Comparison of ENCODE assay signal across 1 cellular context in genomic region chr5:65062684-65063083, GRCh38.
TF ChIP-seq lines count a peak whose summit lies in the region.

No MANE protein-coding gene starts in this region.

TF ChIP-seq in GM23338, 12 proteins besides CTCF, POLR2A, EP300 and RAD21 (continued from another document):
- TF ChIP-seq, protein P1, sequence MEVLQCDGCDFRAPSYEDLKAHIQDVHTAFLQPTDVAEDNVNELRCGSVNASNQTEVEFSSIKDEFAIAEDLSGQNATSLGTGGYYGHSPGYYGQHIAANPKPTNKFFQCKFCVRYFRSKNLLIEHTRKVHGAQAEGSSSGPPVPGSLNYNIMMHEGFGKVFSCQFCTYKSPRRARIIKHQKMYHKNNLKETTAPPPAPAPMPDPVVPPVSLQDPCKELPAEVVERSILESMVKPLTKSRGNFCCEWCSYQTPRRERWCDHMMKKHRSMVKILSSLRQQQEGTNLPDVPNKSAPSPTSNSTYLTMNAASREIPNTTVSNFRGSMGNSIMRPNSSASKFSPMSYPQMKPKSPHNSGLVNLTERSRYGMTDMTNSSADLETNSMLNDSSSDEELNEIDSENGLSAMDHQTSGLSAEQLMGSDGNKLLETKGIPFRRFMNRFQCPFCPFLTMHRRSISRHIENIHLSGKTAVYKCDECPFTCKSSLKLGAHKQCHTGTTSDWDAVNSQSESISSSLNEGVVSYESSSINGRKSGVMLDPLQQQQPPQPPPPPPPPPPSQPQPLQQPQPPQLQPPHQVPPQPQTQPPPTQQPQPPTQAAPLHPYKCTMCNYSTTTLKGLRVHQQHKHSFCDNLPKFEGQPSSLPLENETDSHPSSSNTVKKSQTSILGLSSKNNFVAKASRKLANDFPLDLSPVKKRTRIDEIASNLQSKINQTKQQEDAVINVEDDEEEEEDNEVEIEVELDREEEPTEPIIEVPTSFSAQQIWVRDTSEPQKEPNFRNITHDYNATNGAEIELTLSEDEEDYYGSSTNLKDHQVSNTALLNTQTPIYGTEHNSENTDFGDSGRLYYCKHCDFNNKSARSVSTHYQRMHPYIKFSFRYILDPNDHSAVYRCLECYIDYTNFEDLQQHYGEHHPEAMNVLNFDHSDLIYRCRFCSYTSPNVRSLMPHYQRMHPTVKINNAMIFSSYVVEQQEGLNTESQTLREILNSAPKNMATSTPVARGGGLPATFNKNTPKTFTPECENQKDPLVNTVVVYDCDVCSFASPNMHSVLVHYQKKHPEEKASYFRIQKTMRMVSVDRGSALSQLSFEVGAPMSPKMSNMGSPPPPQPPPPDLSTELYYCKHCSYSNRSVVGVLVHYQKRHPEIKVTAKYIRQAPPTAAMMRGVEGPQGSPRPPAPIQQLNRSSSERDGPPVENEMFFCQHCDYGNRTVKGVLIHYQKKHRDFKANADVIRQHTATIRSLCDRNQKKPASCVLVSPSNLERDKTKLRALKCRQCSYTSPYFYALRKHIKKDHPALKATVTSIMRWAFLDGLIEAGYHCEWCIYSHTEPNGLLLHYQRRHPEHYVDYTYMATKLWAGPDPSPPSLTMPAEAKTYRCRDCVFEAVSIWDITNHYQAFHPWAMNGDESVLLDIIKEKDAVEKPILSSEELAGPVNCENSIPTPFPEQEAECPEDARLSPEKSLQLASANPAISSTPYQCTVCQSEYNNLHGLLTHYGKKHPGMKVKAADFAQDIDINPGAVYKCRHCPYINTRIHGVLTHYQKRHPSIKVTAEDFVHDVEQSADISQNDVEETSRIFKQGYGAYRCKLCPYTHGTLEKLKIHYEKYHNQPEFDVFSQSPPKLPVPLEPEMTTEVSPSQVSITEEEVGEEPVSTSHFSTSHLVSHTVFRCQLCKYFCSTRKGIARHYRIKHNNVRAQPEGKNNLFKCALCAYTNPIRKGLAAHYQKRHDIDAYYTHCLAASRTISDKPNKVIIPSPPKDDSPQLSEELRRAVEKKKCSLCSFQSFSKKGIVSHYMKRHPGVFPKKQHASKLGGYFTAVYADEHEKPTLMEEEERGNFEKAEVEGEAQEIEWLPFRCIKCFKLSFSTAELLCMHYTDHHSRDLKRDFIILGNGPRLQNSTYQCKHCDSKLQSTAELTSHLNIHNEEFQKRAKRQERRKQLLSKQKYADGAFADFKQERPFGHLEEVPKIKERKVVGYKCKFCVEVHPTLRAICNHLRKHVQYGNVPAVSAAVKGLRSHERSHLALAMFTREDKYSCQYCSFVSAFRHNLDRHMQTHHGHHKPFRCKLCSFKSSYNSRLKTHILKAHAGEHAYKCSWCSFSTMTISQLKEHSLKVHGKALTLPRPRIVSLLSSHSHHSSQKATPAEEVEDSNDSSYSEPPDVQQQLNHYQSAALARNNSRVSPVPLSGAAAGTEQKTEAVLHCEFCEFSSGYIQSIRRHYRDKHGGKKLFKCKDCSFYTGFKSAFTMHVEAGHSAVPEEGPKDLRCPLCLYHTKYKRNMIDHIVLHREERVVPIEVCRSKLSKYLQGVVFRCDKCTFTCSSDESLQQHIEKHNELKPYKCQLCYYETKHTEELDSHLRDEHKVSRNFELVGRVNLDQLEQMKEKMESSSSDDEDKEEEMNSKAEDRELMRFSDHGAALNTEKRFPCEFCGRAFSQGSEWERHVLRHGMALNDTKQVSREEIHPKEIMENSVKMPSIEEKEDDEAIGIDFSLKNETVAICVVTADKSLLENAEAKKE (CRISPR knock-in tag; IDR thresholded peaks at IDR 0.05): no peak
- TF ChIP-seq ZNF114 (CRISPR knock-in tag; IDR thresholded peaks at IDR 0.05): no peak
- TF ChIP-seq JUNB (IDR thresholded peaks at IDR 0.05; ENCODE audit: unreplicated experiment): no peak
- no peak for TF ChIP-seq EZH2 (IDR thresholded peaks at IDR 0.05; ENCODE audit: low read depth, unreplicated experiment)
- TF ChIP-seq CREB1 (CRISPR knock-in tag; IDR thresholded peaks at IDR 0.05; ENCODE audit: low read depth): no peak
- no peak for TF ChIP-seq REST (IDR thresholded peaks at IDR 0.05; ENCODE audit: unreplicated experiment)
- no peak for TF ChIP-seq POLR2AphosphoS5 (IDR thresholded peaks at IDR 0.05; ENCODE audit: low read depth)
- TF ChIP-seq STAT1 (IDR thresholded peaks at IDR 0.05; ENCODE audit: unreplicated experiment): no peak
